8 cellular contexts compared by ENCODE assay signal in the genomic region with DNA sequence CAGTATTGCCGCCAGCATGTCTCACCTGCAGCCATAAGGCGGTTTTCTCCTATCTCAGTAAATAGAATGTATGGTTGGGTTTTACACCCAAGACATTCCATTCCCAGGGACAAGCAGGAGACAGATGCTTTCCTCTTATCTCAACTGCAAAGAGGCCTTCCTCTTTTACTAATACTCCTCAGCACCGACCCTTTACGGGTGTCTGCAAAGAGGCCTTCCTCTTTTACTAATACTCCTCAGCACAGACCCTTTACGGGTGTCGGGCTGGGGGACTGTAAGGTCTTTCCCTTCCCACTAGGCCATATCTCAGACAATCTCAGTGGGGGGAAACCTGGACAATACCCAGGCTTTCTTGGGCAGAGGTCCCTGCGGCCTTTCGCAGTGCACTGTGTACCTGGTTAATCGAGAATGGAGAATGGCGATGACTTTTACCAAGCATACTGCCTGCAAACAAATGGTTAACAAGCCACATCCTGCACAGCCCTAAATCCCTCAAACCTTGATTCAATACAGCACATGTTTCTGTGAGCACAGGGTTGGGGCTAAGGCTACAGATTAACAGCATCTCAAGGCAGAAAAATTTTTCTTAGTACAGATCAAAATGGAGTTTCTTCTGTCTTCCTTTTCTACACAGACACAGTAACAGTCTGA. TPM values are rescaled to one million over a fixed set of nuclear protein-coding genes. Genes with fewer than 3 reads are reported as not detected.
DNase-seq lines count a peak whose midpoint lies in the region; ATAC-seq, FAIRE-seq and TF ChIP-seq lines count a peak whose summit lies in the region.
"Not testable (repeated sequence)": the region's sequence is repeated elsewhere in the genome, so short reads cannot be mapped to it uniquely, and the experiment has no call there.

No MANE protein-coding gene starts in this region.

- H3K4me1 ChIP-seq in H1 (replicated peaks in 1 of 4; ENCODE audit: control insufficient read depth in 3 of 4, insufficient read depth in 4 of 4, low read length in 3 of 4) (peaks cover 7 to 18% (median 13%) of the 10 kb centered on the region in 4 experiments), suprapubic skin (peaks cover 51% of the 10 kb centered on the region)

- H3K56ac ChIP-seq in H1 (replicated peaks; ENCODE audit: insufficient read length, low read depth, low read length): not testable (repeated sequence)

- POLR2A ChIA-PET in CD4-positive, alpha-beta T cell (lab: Charles Lee): interaction anchor here (0.8 to 4.8 kb wide), 5 partner anchors 12 to 162 kb away, joined by 3 to 208 read pairs (median 7); partner anchors contain the start of gene OXSR1
- POLR2A ChIA-PET in H1 (lab: Charles Lee; ENCODE audit: partially characterized antibody): interaction anchor here (0.8 to 3.7 kb wide), 7 partner anchors 16 to 361 kb away, joined by 3 to 38 read pairs (median 3); partner anchors contain the start of genes EXOG, OXSR1 and SLC22A14

- peak in 2 of 10 experiments; percentile 20 to 43 for DNase-seq in CD4-positive, alpha-beta T cell
- DNase-seq in KBM-7 (peak; percentile 67), suprapubic skin (ENCODE audit: low spot score in 2 of 2) (peak in 1 of 2 donors; percentile 13)
- not testable (repeated sequence) for DNase-seq in SK-N-MC (ENCODE audit: low read depth, low spot score); H1 (ENCODE audit: low read depth in 1 of 2, low spot score in 2 of 2); immature natural killer cell; neural crest cell (ENCODE audit: low read depth, low spot score)
- peak; percentile 47 for DNase-seq in activated naive CD4-positive, alpha-beta T cell treated with anti-CD3 and anti-CD28 coated beads for 36 hours

- TF ChIP-seq RAD21 in H1 (IDR thresholded peaks at IDR 0.05 in 1 of 2, conservative IDR thresholded peaks at IDR 0.05 in 1 of 2; ENCODE audit: low read depth in 2 of 2, low read length in 2 of 2): not testable (repeated sequence)

- not testable (repeated sequence) for H3K18ac ChIP-seq in H1 (ENCODE audit: extremely low read depth, low read length)

- peak overlapping the region; percentile 97 for H3K4me3 Mint-ChIP-seq in CD4-positive, alpha-beta T cell
- peak overlapping the region; percentile 88 for H3K4me3 Mint-ChIP-seq in activated naive CD4-positive, alpha-beta T cell treated with anti-CD3 and anti-CD28 coated beads for 36 hours
- peak overlapping the region; percentile 90 to 99 (median 92) for H3K4me3 Mint-ChIP-seq in immature natural killer cell
- H3K4me3 Mint-ChIP-seq in neural crest cell: peak overlapping the region; percentile 97

- H3K27me3 ChIP-seq in CD4-positive, alpha-beta T cell (ENCODE audit: control insufficient read depth, insufficient read depth, low read length); H1 (replicated peaks in 1 of 4; ENCODE audit: control insufficient read depth in 3 of 4, extremely low read depth in 1 of 4, insufficient read depth in 3 of 4, low read length in 3 of 4); suprapubic skin: not testable (repeated sequence)

- H3K23me2 ChIP-seq in H1 (ENCODE audit: low read depth, low read length): peaks cover 21% of the 10 kb centered on the region

- not testable (repeated sequence) for H2BK120ac ChIP-seq in H1 (replicated peaks; ENCODE audit: low read depth, low read length)

- H2BK20ac ChIP-seq in H1 (ENCODE audit: low read length): not testable (repeated sequence)

- not testable (repeated sequence) for H2BK15ac ChIP-seq in H1 (ENCODE audit: low read length)

- H4K8ac ChIP-seq in H1 (ENCODE audit: extremely low read depth, insufficient read depth, low read length): not testable (repeated sequence)

- H4K91ac ChIP-seq in H1 (replicated peaks; ENCODE audit: insufficient read length, low read length): not testable (repeated sequence)

- not testable (repeated sequence) for H2AFZ ChIP-seq in H1 (ENCODE audit: low read length)

- H3K23ac ChIP-seq in H1 (ENCODE audit: insufficient read length): not testable (repeated sequence)

- not testable (repeated sequence) for FAIRE-seq in H1 (lab: Jason Lieb, UNC)

- ATAC-seq in CD4-positive, alpha-beta T cell (ENCODE audit: poor library complexity): not testable (repeated sequence)

- not testable (repeated sequence) for H3K14ac ChIP-seq in H1 (ENCODE audit: insufficient read length)

- not testable (repeated sequence) for H3K79me1 ChIP-seq in H1 (ENCODE audit: low read depth, low read length)

- not testable (repeated sequence) for TF ChIP-seq EP300 in H1 (IDR thresholded peaks at IDR 0.05; ENCODE audit: borderline replicate concordance in 1 of 2, low read depth in 2 of 2, low read length in 2 of 2); suprapubic skin (IDR thresholded peaks at IDR 0.05)

- not testable (repeated sequence) for H2AK5ac ChIP-seq in H1 (ENCODE audit: low read depth, low read length)

- not testable (repeated sequence) for TF ChIP-seq CTCF in CD4-positive, alpha-beta T cell (IDR thresholded peaks at IDR 0.05); H1 (IDR thresholded peaks at IDR 0.05; ENCODE audit: control extremely low read depth in 1 of 3, insufficient read depth in 1 of 3, low read depth in 1 of 3, low read length in 3 of 3); neural crest cell (conservative IDR thresholded peaks at IDR 0.05); suprapubic skin (IDR thresholded peaks at IDR 0.05)

- TF ChIP-seq POLR2A in H1 (IDR thresholded peaks at IDR 0.05; ENCODE audit: control extremely low read depth in 1 of 2, low read depth in 2 of 2, low read length in 2 of 2); suprapubic skin (IDR thresholded peaks at IDR 0.05): not testable (repeated sequence)

- not testable (repeated sequence) for H3K27me3 Mint-ChIP-seq in CD4-positive, alpha-beta T cell; activated naive CD4-positive, alpha-beta T cell treated with anti-CD3 and anti-CD28 coated beads for 36 hours (ENCODE audit: low read depth); neural crest cell (ENCODE audit: low read depth)
- peaks cover 0 to 16% (median 11%) of the 10 kb centered on the region in 3 donors for H3K27me3 Mint-ChIP-seq in immature natural killer cell (ENCODE audit: low read depth in 3 of 3)

- not testable (repeated sequence) for H4K5ac ChIP-seq in H1 (ENCODE audit: insufficient read length, low read depth, low read length)

- H3K36me3 ChIP-seq in SK-N-MC (ENCODE audit: insufficient read depth, low read length): not testable (repeated sequence)
- peaks cover 3 to 17% (median 6%) of the 10 kb centered on the region in 4 experiments; a peak in 7 of 8 replicates for H3K36me3 ChIP-seq in H1 (ENCODE audit: control insufficient read depth in 2 of 4, insufficient read depth in 4 of 4, low read length in 3 of 4)
- H3K36me3 ChIP-seq in suprapubic skin: peaks cover 40% of the 10 kb centered on the region

- peaks cover 0 to 12% of the 10 kb centered on the region in 2 experiments; a peak in 1 of 4 replicates for H3K79me2 ChIP-seq in H1 (ENCODE audit: control insufficient read depth in 1 of 2, insufficient read depth in 2 of 2, low read length in 2 of 2)

- H3K27ac ChIP-seq in CD4-positive, alpha-beta T cell (ENCODE audit: low read depth, low read length): peak overlapping the region; percentile 80
- not testable (repeated sequence) for H3K27ac ChIP-seq in SK-N-MC; H1 (ENCODE audit: low read depth, low read length); suprapubic skin

- peaks cover 79% of the 10 kb centered on the region for H3K4me1 Mint-ChIP-seq in CD4-positive, alpha-beta T cell (ENCODE audit: low read depth)
- H3K4me1 Mint-ChIP-seq in activated naive CD4-positive, alpha-beta T cell treated with anti-CD3 and anti-CD28 coated beads for 36 hours (ENCODE audit: low read depth): peaks cover 49% of the 10 kb centered on the region
- H3K4me1 Mint-ChIP-seq in immature natural killer cell (peaks cover 66 to 98% of the 10 kb centered on the region in 2 donors), neural crest cell (peaks cover 49% of the 10 kb centered on the region)

- H3K27ac Mint-ChIP-seq in CD4-positive, alpha-beta T cell: peak overlapping the region; percentile 92
- peak overlapping the region; percentile 83 for H3K27ac Mint-ChIP-seq in activated naive CD4-positive, alpha-beta T cell treated with anti-CD3 and anti-CD28 coated beads for 36 hours
- H3K27ac Mint-ChIP-seq in immature natural killer cell: peak overlapping the region; percentile 85 to 95 (median 88)
- peak overlapping the region; percentile 82 for H3K27ac Mint-ChIP-seq in neural crest cell (ENCODE audit: unreplicated experiment)

- intact Hi-C loops in CD4-positive, alpha-beta T cell (cut with DNase I, micrococcal nuclease): loop anchor here (1.0 to 10.0 kb wide), 7 partner anchors 33 to 1269 kb away; partner anchors contain the start of genes DLEC1 (in 1 of the 2), EPM2AIP1 (in 1 of the 2), EXOG (in 1 of the 2) and MLH1 (in 1 of the 2)
- intact Hi-C loops in activated naive CD4-positive, alpha-beta T cell treated with anti-CD3 and anti-CD28 coated beads for 36 hours (cut with micrococcal nuclease): loop anchor here (2.0 to 5.0 kb wide), 6 partner anchors 162 to 915 kb away; partner anchors contain the start of genes EXOG and SCN11A

- not testable (repeated sequence) for H3K9me3 Mint-ChIP-seq in CD4-positive, alpha-beta T cell; activated naive CD4-positive, alpha-beta T cell treated with anti-CD3 and anti-CD28 coated beads for 36 hours; immature natural killer cell; neural crest cell

- H2BK12ac ChIP-seq in H1 (ENCODE audit: low read depth, low read length): not testable (repeated sequence)

- peaks cover 81% of the 10 kb centered on the region for H3K36me3 Mint-ChIP-seq in CD4-positive, alpha-beta T cell (ENCODE audit: low read depth)
- peaks cover 20% of the 10 kb centered on the region for H3K36me3 Mint-ChIP-seq in activated naive CD4-positive, alpha-beta T cell treated with anti-CD3 and anti-CD28 coated beads for 36 hours (ENCODE audit: low read depth)
- H3K36me3 Mint-ChIP-seq in immature natural killer cell: peaks cover 2 to 15% (median 4%) of the 10 kb centered on the region in 3 donors
- H3K36me3 Mint-ChIP-seq in neural crest cell (ENCODE audit: low read depth): not testable (repeated sequence)

- H3K4me2 ChIP-seq in H1 (ENCODE audit: insufficient read depth in 1 of 2, low read depth in 2 of 2, low read length in 2 of 2): peak overlapping the region; percentile 64 to 75

- not testable (repeated sequence) for H3K4ac ChIP-seq in H1 (replicated peaks; ENCODE audit: insufficient read length, low read depth, low read length)

- in situ Hi-C loops in KBM-7 (cut with MboI; ENCODE audit: low pct_unique_long_range_greater_than_20kb, low sequenced_read_pairs): loop anchor here (25.0 kb wide), 1 partner anchor 352 kb away; the partner anchor contains the start of gene EXOG

- H3K9ac ChIP-seq in SK-N-MC (ENCODE audit: insufficient read length) (peak overlapping the region; percentile 83), H1 (replicated peaks in 1 of 4; ENCODE audit: extremely low read depth in 1 of 4, low read depth in 3 of 4, low read length in 3 of 4) (peak overlapping the region in 1 of 4 experiments; percentile 82; a peak in 1 of 7 replicates)

- CTCF ChIA-PET in CD4-positive, alpha-beta T cell (lab: Charles Lee): interaction anchor here (1.5 kb wide), 1 partner anchor 29 kb away, joined by 13 read pairs; the partner anchor contains the start of gene OXSR1
- CTCF ChIA-PET in activated naive CD4-positive, alpha-beta T cell treated with anti-CD3 and anti-CD28 coated beads for 36 hours (lab: Charles Lee): interaction anchor here (0.8 to 1.1 kb wide), 2 partner anchors 17 to 360 kb away, joined by 3 to 5 read pairs; partner anchors contain the start of gene EXOG
- CTCF ChIA-PET in H1 (lab: Charles Lee; ENCODE audit: partially characterized antibody): interaction anchor here (1.9 kb wide), 1 partner anchor 28 kb away, joined by 5 read pairs; no protein-coding TSS in a partner anchor

- H3K4me3 ChIP-seq in SK-N-MC (peak overlapping the region; percentile 87), H1 (ENCODE audit: extremely low read depth in 1 of 4, insufficient read depth in 2 of 4, low read depth in 3 of 4, low read length in 4 of 4) (peak overlapping the region; percentile 73 to 84 (median 80)), suprapubic skin (peak overlapping the region; percentile 83)

- H2BK5ac ChIP-seq in H1 (ENCODE audit: low read depth, low read length): not testable (repeated sequence)

- 92% methylated on average over 10 of the region's 10 CpGs; no CpG with 5 or more reads in 1 of the 2 experiments for WGBS in H1 (ENCODE audit: extremely low coverage in 1 of 2, insufficient coverage in 1 of 2, insufficient read length in 1 of 2, insufficient replicate concordance in 2 of 2, low coverage in 1 of 2, low lambda C conversion rate in 2 of 2, missing lambda C conversion rate in 1 of 2), 2 experiments
- 62% methylated on average over 10 of the region's 10 CpGs for WGBS in suprapubic skin

- not testable (repeated sequence) for H3K9me3 ChIP-seq in CD4-positive, alpha-beta T cell (ENCODE audit: control insufficient read depth, low read length); SK-N-MC (ENCODE audit: low read depth, low read length); H1 (ENCODE audit: insufficient read depth in 2 of 2, low read depth in 1 of 2, low read length in 1 of 2); suprapubic skin

- H4K20me1 ChIP-seq in H1 (replicated peaks in 1 of 2; ENCODE audit: control insufficient read depth in 1 of 2, insufficient read depth in 2 of 2, low read length in 2 of 2): not testable (repeated sequence)

RNA-seq across cellular contexts. Expression of gene ACAA1, which starts 1.2 kb away (rescaled TPM):
- 10 to 100 TPM; 56.4 to 58.9 TPM for total RNA-seq in CD4-positive, alpha-beta T cell
- 10 to 100 TPM; 57.5 to 58.7 TPM for total RNA-seq in activated naive CD4-positive, alpha-beta T cell treated with anti-CD3 and anti-CD28 coated beads for 36 hours
- 31.9 and 34.8 TPM in 2 replicates for total RNA-seq in H1 (2021; fragmentation: NEBNext Ultra II Directional; extraction: Animal tissue kit (Norgen Biotek cat#: 25700))
- polyA plus RNA-seq in H1 (2011; rRNA removed): 23.1 and 27.4 TPM in 2 replicates
- polyA plus RNA-seq in H1 (2011; cell fraction: cytosol; rRNA removed): 36.1 TPM
- 70.1 TPM for polyA plus RNA-seq in H1 (2011; cell fraction: nucleus; rRNA removed)
- 27.7 to 33.5 TPM (median 31.4 TPM) in 4 replicates for polyA plus RNA-seq in H1 (2012, experiment 1 of 2)
- 15.4 TPM for polyA plus RNA-seq in H1 (2012, experiment 2 of 2)
- polyA plus RNA-seq in H1 (2013, experiment 1 of 2): 17.8 TPM
- polyA plus RNA-seq in H1 (2013, experiment 2 of 2): 18.3 TPM
- 30.1 and 33.4 TPM in 2 replicates for polyA minus RNA-seq in H1 (2011; rRNA and poly(A)+ RNA removed)
- polyA minus RNA-seq in H1 (2011; cell fraction: cytosol; rRNA and poly(A)+ RNA removed): 17.3 TPM
- 72.6 TPM for polyA minus RNA-seq in H1 (2011; cell fraction: nucleus; rRNA and poly(A)+ RNA removed)
- 100 to 1,000 TPM in 1 of 3 donors, 10 to 100 TPM in 2; 74.8 to 113 (median 82.8) TPM for polyA plus RNA-seq in immature natural killer cell
- total RNA-seq in neural crest cell: 48.9 and 50.2 TPM in 2 replicates
- 10 to 100 TPM; 29.3 to 54.5 (median 51.4) TPM for total RNA-seq in suprapubic skin

RNA-seq across cellular contexts. Expression of gene MYD88, which starts 2.7 kb away (rescaled TPM):
- total RNA-seq in CD4-positive, alpha-beta T cell: 10 to 100 TPM; 26.9 to 27.2 TPM
- total RNA-seq in activated naive CD4-positive, alpha-beta T cell treated with anti-CD3 and anti-CD28 coated beads for 36 hours: 10 to 100 TPM; 16.6 to 19.3 TPM
- total RNA-seq in H1 (2021; fragmentation: NEBNext Ultra II Directional; extraction: Animal tissue kit (Norgen Biotek cat#: 25700)): 19.7 and 22.1 TPM in 2 replicates
- 22.5 and 31.1 TPM in 2 replicates for polyA plus RNA-seq in H1 (2011; rRNA removed)
- polyA plus RNA-seq in H1 (2011; cell fraction: cytosol; rRNA removed): 24.4 TPM
- 31.6 TPM for polyA plus RNA-seq in H1 (2011; cell fraction: nucleus; rRNA removed)
- 19.8 to 24.7 TPM (median 21.4 TPM) in 4 replicates for polyA plus RNA-seq in H1 (2012, experiment 1 of 2)
- polyA plus RNA-seq in H1 (2012, experiment 2 of 2): 23.3 TPM
- 19.7 TPM for polyA plus RNA-seq in H1 (2013, experiment 1 of 2)
- 19.4 TPM for polyA plus RNA-seq in H1 (2013, experiment 2 of 2)
- polyA minus RNA-seq in H1 (2011; rRNA and poly(A)+ RNA removed): 32.9 and 47.0 TPM in 2 replicates
- 17.0 TPM for polyA minus RNA-seq in H1 (2011; cell fraction: cytosol; rRNA and poly(A)+ RNA removed)
- polyA minus RNA-seq in H1 (2011; cell fraction: nucleus; rRNA and poly(A)+ RNA removed): 14.5 TPM
- 100 to 1,000 TPM in 2 of 3 donors, 10 to 100 TPM in 1; 94.0 to 205 (median 129) TPM for polyA plus RNA-seq in immature natural killer cell
- 39.5 and 39.8 TPM in 2 replicates for total RNA-seq in neural crest cell
- total RNA-seq in suprapubic skin: 10 to 100 TPM; 21.6 to 33.2 (median 28.1) TPM

RNA-seq across cellular contexts. Expression of gene OXSR1, which starts 29.6 kb away (rescaled TPM):
- total RNA-seq in CD4-positive, alpha-beta T cell: 10 to 100 TPM; 28.3 to 30.3 TPM
- total RNA-seq in activated naive CD4-positive, alpha-beta T cell treated with anti-CD3 and anti-CD28 coated beads for 36 hours: 10 to 100 TPM; 33.8 to 35.0 TPM
- total RNA-seq in H1 (2021; fragmentation: NEBNext Ultra II Directional; extraction: Animal tissue kit (Norgen Biotek cat#: 25700)): 45.5 and 47.0 TPM in 2 replicates
- 16.9 and 25.1 TPM in 2 replicates for polyA plus RNA-seq in H1 (2011; rRNA removed)
- 29.4 TPM for polyA plus RNA-seq in H1 (2011; cell fraction: cytosol; rRNA removed)
- 16.1 TPM for polyA plus RNA-seq in H1 (2011; cell fraction: nucleus; rRNA removed)
- polyA plus RNA-seq in H1 (2012, experiment 1 of 2): 26.1 to 43.9 TPM (median 32.9 TPM) in 4 replicates
- polyA plus RNA-seq in H1 (2012, experiment 2 of 2): 3.2 TPM
- 23.4 TPM for polyA plus RNA-seq in H1 (2013, experiment 1 of 2)
- polyA plus RNA-seq in H1 (2013, experiment 2 of 2): 23.5 TPM
- 27.9 and 35.6 TPM in 2 replicates for polyA minus RNA-seq in H1 (2011; rRNA and poly(A)+ RNA removed)
- 21.1 TPM for polyA minus RNA-seq in H1 (2011; cell fraction: cytosol; rRNA and poly(A)+ RNA removed)
- polyA minus RNA-seq in H1 (2011; cell fraction: nucleus; rRNA and poly(A)+ RNA removed): 26.2 TPM
- polyA plus RNA-seq in immature natural killer cell: 10 to 100 TPM; 13.1 to 16.1 (median 13.5) TPM
- 48.4 and 50.0 TPM in 2 replicates for total RNA-seq in neural crest cell
- 10 to 100 TPM; 25.4 to 37.4 (median 29.5) TPM for total RNA-seq in suprapubic skin
